9 cellular contexts compared by ENCODE assay signal in the genomic region with DNA sequence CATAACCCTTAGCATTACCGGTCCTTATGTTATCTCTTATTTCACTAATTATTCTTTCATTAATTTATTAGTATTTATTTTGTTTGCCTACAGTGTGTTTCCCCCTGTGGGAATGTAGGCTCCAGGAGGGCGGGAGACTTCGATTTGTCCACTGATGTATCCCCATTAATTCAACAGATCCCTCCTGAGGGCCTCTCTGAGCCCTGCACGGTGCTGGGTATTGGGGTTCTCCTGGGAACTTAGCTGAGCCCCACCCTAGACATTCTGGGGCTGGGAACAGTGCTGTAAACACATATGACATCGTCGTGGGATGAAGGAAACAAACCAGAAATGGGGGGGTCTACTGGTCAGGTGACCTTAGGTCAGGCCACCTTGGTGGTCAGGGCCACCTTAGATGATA. TPM values are rescaled to one million over a fixed set of nuclear protein-coding genes. Genes with fewer than 3 reads are reported as not detected.
DNase-seq lines count a peak whose midpoint lies in the region; ATAC-seq and TF ChIP-seq lines count a peak whose summit lies in the region.
"Had no signal": no experiment of that assay in that cellular context is flagged by ENCODE, and none has a peak within 500 bp of the region (broad histone marks: within the 10 kb centered on the region; RNA-seq: fewer than 3 reads in every experiment).

No MANE protein-coding gene starts in this region.

- H3K4me3 ChIP-seq in mesodermal cell (ENCODE audit: extremely low read depth, insufficient read depth, low read length, poor library complexity, severe bottlenecking) (peak overlapping the region; percentile 22), tibial artery (peak overlapping the region; percentile 73 to 82)

- WGBS in mesodermal cell (ENCODE audit: insufficient coverage in 2 of 2), 2 experiments: 93 to 96% methylated on average over 3 to 4 of the region's 6 CpGs

- intact Hi-C loops in tibial artery (cut with DNase I; ENCODE audit: low total_unique reads): loop anchor here (10.0 kb wide), 1 partner anchor 240 kb away; a partner anchor contains a TSS

- H3K27me3 ChIP-seq in tibial artery: no peaks in the 10 kb centered on the region

- H3K4me3 Mint-ChIP-seq in activated CD4-positive, alpha-beta T cell treated with anti-CD3 and anti-CD28 coated beads, Interleukin-2, amount 10 ng/mL, durations not matched to agents 7 days and 5 days: peak overlapping the region; percentile 51
- H3K4me3 Mint-ChIP-seq in chondrocyte (ENCODE audit: unreplicated experiment): no peak overlapping the region

- no peaks in the 10 kb centered on the region for H3K9me3 Mint-ChIP-seq in activated CD4-positive, alpha-beta T cell treated with anti-CD3 and anti-CD28 coated beads, Interleukin-2, amount 10 ng/mL, durations not matched to agents 7 days and 5 days
- H3K9me3 Mint-ChIP-seq in chondrocyte (ENCODE audit: low read depth): no peaks in the 10 kb centered on the region

- no peak for ATAC-seq in HG02938 (IDR thresholded peaks at IDR 0.05; ENCODE audit: unreplicated experiment)

- H3K27ac ChIP-seq in mesodermal cell (ENCODE audit: low read depth, low read length, severe bottlenecking) (no peak overlapping the region), tibial artery (peak overlapping the region; percentile 96 to 97)

- H3K36me3 ChIP-seq in mesodermal cell (ENCODE audit: control insufficient read depth, insufficient read depth, low read length) (no peaks in the 10 kb centered on the region), tibial artery (peaks cover 0 to 22% (median 9%) of the 10 kb centered on the region in 3 donors)

- peaks cover 49% of the 10 kb centered on the region for H3K4me1 Mint-ChIP-seq in activated CD4-positive, alpha-beta T cell treated with anti-CD3 and anti-CD28 coated beads, Interleukin-2, amount 10 ng/mL, durations not matched to agents 7 days and 5 days
- H3K4me1 Mint-ChIP-seq in chondrocyte (ENCODE audit: low read depth): peaks cover 24% of the 10 kb centered on the region

- TF ChIP-seq CTCF in chondrocyte (IDR thresholded peaks at IDR 0.05): no peak
- no peak for TF ChIP-seq CTCF in tibial artery (IDR thresholded peaks at IDR 0.05)

- no peaks in the 10 kb centered on the region for H3K9me3 ChIP-seq in mesodermal cell (ENCODE audit: control insufficient read depth, low read length)
- no peaks in the 10 kb centered on the region for H3K9me3 ChIP-seq in tibial artery

- H3K4me1 ChIP-seq in mesodermal cell (ENCODE audit: control insufficient read depth, insufficient read depth, low read length, poor library complexity, severe bottlenecking) (peaks cover 3% of the 10 kb centered on the region), tibial artery (peaks cover 0 to 58% (median 44%) of the 10 kb centered on the region in 4 donors)

- H3K27me3 Mint-ChIP-seq in activated CD4-positive, alpha-beta T cell treated with anti-CD3 and anti-CD28 coated beads, Interleukin-2, amount 10 ng/mL, durations not matched to agents 7 days and 5 days: no peaks in the 10 kb centered on the region
- H3K27me3 Mint-ChIP-seq in chondrocyte (ENCODE audit: low read depth): no peaks in the 10 kb centered on the region

- H3K36me3 Mint-ChIP-seq in activated CD4-positive, alpha-beta T cell treated with anti-CD3 and anti-CD28 coated beads, Interleukin-2, amount 10 ng/mL, durations not matched to agents 7 days and 5 days (ENCODE audit: low read depth): peaks cover 3% of the 10 kb centered on the region
- no peaks in the 10 kb centered on the region for H3K36me3 Mint-ChIP-seq in chondrocyte (ENCODE audit: low read depth)

- peak overlapping the region; percentile 85 for H3K27ac Mint-ChIP-seq in activated CD4-positive, alpha-beta T cell treated with anti-CD3 and anti-CD28 coated beads, Interleukin-2, amount 10 ng/mL, durations not matched to agents 7 days and 5 days
- no peak overlapping the region for H3K27ac Mint-ChIP-seq in chondrocyte (ENCODE audit: unreplicated experiment)

- CTCF ChIA-PET in activated CD4-positive, alpha-beta T cell treated with anti-CD3 and anti-CD28 coated beads, Interleukin-2, amount 10 ng/mL, durations not matched to agents 7 days and 5 days (lab: Charles Lee): interaction anchor here (0.6 to 2.5 kb wide), 3 partner anchors 10 to 203 kb away, joined by 3 to 19 read pairs (median 3); a partner anchor contains a TSS

- POLR2A ChIA-PET in activated CD4-positive, alpha-beta T cell treated with anti-CD3 and anti-CD28 coated beads, Interleukin-2, amount 10 ng/mL, durations not matched to agents 7 days and 5 days (lab: Charles Lee): no interaction called here

- no peak for DNase-seq in activated CD4-positive, alpha-beta T cell treated with anti-CD3 and anti-CD28 coated beads, Interleukin-2, amount 10 ng/mL, durations not matched to agents 7 days and 5 days
- no peak for DNase-seq in activated CD4-positive, alpha-beta T cell treated with anti-CD3 and anti-CD28 coated beads, Interleukin-2, amount 50 U/mL, for 48 hours
- peak; percentile 25 for DNase-seq in chondrocyte (ENCODE audit: low spot score)
- DNase-seq in tibial artery: no peak
- no peak for DNase-seq in epidermal melanocyte (ENCODE audit: insufficient read length, low spot score)
- DNase-seq in DMS53 treated with DMSO at 0.1 percent for 48 hours (lab: John Stamatoyannopoulos, UW; ENCODE audit: unreplicated experiment): no peak
- DNase-seq: activated gamma-delta T cell had no signal

RNA-seq across cellular contexts. Expression of a gene that starts 0.8 kb away (rescaled TPM):
- 1 to 10 TPM; 1.8 to 2.6 TPM for total RNA-seq in activated CD4-positive, alpha-beta T cell treated with anti-CD3 and anti-CD28 coated beads, Interleukin-2, amount 10 ng/mL, durations not matched to agents 7 days and 5 days
- 1.4 to 2.2 TPM in 2 of 3 replicates, not detected in the other for total RNA-seq in chondrocyte
- 2.9 TPM for polyA plus RNA-seq in mesodermal cell (2013, experiment 1 of 2)
- 1.9 TPM for polyA plus RNA-seq in mesodermal cell (2013, experiment 2 of 2)

RNA-seq across cellular contexts. Expression of a gene that starts 4.2 kb away (rescaled TPM):
- total RNA-seq in activated CD4-positive, alpha-beta T cell treated with anti-CD3 and anti-CD28 coated beads, Interleukin-2, amount 10 ng/mL, durations not matched to agents 7 days and 5 days: 10 to 100 TPM; 22.4 to 23.0 TPM
- total RNA-seq in chondrocyte: 17.1 to 20.2 TPM (median 18.9 TPM) in 3 replicates
- polyA plus RNA-seq in mesodermal cell (2013, experiment 1 of 2): 28.3 TPM
- 25.8 TPM for polyA plus RNA-seq in mesodermal cell (2013, experiment 2 of 2)

RNA-seq across cellular contexts. Expression of a gene that starts 4.7 kb away (rescaled TPM):
- total RNA-seq in activated CD4-positive, alpha-beta T cell treated with anti-CD3 and anti-CD28 coated beads, Interleukin-2, amount 10 ng/mL, durations not matched to agents 7 days and 5 days: 10 to 100 TPM; 62.4 to 95.6 TPM
- total RNA-seq in chondrocyte: 54.1 to 56.1 TPM (median 55.0 TPM) in 3 replicates
- polyA plus RNA-seq in mesodermal cell (2013, experiment 1 of 2): 63.3 TPM
- 47.4 TPM for polyA plus RNA-seq in mesodermal cell (2013, experiment 2 of 2)

RNA-seq across cellular contexts. Expression of a gene that starts 15.7 kb away (rescaled TPM):
- 10 to 100 TPM; 85.9 to 89.8 TPM for total RNA-seq in activated CD4-positive, alpha-beta T cell treated with anti-CD3 and anti-CD28 coated beads, Interleukin-2, amount 10 ng/mL, durations not matched to agents 7 days and 5 days
- total RNA-seq in chondrocyte: 62.2 to 70.7 TPM (median 66.3 TPM) in 3 replicates
- polyA plus RNA-seq in mesodermal cell (2013, experiment 1 of 2): 99.6 TPM
- polyA plus RNA-seq in mesodermal cell (2013, experiment 2 of 2): 96.8 TPM

RNA-seq across cellular contexts. Expression of a gene that starts 55.8 kb away (rescaled TPM):
- 1 to 10 TPM; 5.0 to 6.6 TPM for total RNA-seq in activated CD4-positive, alpha-beta T cell treated with anti-CD3 and anti-CD28 coated beads, Interleukin-2, amount 10 ng/mL, durations not matched to agents 7 days and 5 days
- total RNA-seq in chondrocyte: 0.75 to 1.7 TPM (median 0.95 TPM) in 3 replicates
- 1.00 TPM for polyA plus RNA-seq in mesodermal cell (2013, experiment 1 of 2)
- 0.76 TPM for polyA plus RNA-seq in mesodermal cell (2013, experiment 2 of 2)
